Comparison of ENCODE assay signal across 8 cellular contexts in genomic region chr12:12720052-12720451, GRCh38. TPM values are rescaled to one million over a fixed set of nuclear protein-coding genes. Genes with fewer than 3 reads are reported as not detected.
DNase-seq lines count a peak whose midpoint lies in the region; ATAC-seq and TF ChIP-seq lines count a peak whose summit lies in the region.

No MANE protein-coding gene starts in this region.

- no peaks in the 10 kb centered on the region for H3K9me3 ChIP-seq in tibial artery

- TF ChIP-seq CTCF in tibial artery (IDR thresholded peaks at IDR 0.05), result no peak

- H3K4me1 Mint-ChIP-seq in activated naive CD4-positive, alpha-beta T cell treated with anti-CD3 and anti-CD28 coated beads, Interleukin-2, amount 10 ng/mL, durations not matched to agents 7 days and 5 days, result peaks cover 11% of the 10 kb centered on the region
- H3K4me1 Mint-ChIP-seq in activated CD4-positive, alpha-beta memory T cell treated with anti-CD3 and anti-CD28 coated beads, Interleukin-2, amount 10 ng/mL, durations not matched to agents 7 days and 5 days, result peaks cover 12% of the 10 kb centered on the region
- peaks cover 58 to 68% of the 10 kb centered on the region in 2 donors for H3K4me1 Mint-ChIP-seq in immature natural killer cell

- peaks cover 69% of the 10 kb centered on the region for H3K36me3 Mint-ChIP-seq in activated naive CD4-positive, alpha-beta T cell treated with anti-CD3 and anti-CD28 coated beads, Interleukin-2, amount 10 ng/mL, durations not matched to agents 7 days and 5 days
- peaks cover 80% of the 10 kb centered on the region for H3K36me3 Mint-ChIP-seq in activated CD4-positive, alpha-beta memory T cell treated with anti-CD3 and anti-CD28 coated beads, Interleukin-2, amount 10 ng/mL, durations not matched to agents 7 days and 5 days (ENCODE audit: low read depth)
- H3K36me3 Mint-ChIP-seq in immature natural killer cell, result peaks cover 20 to 38% (median 31%) of the 10 kb centered on the region in 3 donors

- peaks cover 14% of the 10 kb centered on the region for H3K27me3 Mint-ChIP-seq in activated naive CD4-positive, alpha-beta T cell treated with anti-CD3 and anti-CD28 coated beads, Interleukin-2, amount 10 ng/mL, durations not matched to agents 7 days and 5 days
- no peaks in the 10 kb centered on the region for H3K27me3 Mint-ChIP-seq in activated CD4-positive, alpha-beta memory T cell treated with anti-CD3 and anti-CD28 coated beads, Interleukin-2, amount 10 ng/mL, durations not matched to agents 7 days and 5 days
- H3K27me3 Mint-ChIP-seq in immature natural killer cell (ENCODE audit: low read depth in 3 of 3), result peaks cover 15 to 40% (median 35%) of the 10 kb centered on the region in 3 donors

- no peak for DNase-seq in activated naive CD4-positive, alpha-beta T cell treated with anti-CD3 and anti-CD28 coated beads, Interleukin-2, amount 10 ng/mL, durations not matched to agents 7 days and 5 days
- DNase-seq in activated naive CD4-positive, alpha-beta T cell treated with Interleukin-2 at 50 U/mL for 16 hours, result no peak
- DNase-seq in activated CD4-positive, alpha-beta memory T cell treated with anti-CD3 and anti-CD28 coated beads, Interleukin-2, amount 10 ng/mL, durations not matched to agents 7 days and 5 days, result no peak
- DNase-seq in immature natural killer cell (no peak), tibial artery (no peak), GF-D8 (lab: John Stamatoyannopoulos, UW) (no peak), NK-92 (lab: John Stamatoyannopoulos, UW; ENCODE audit: unreplicated experiment) (no peak)

- no peaks in the 10 kb centered on the region for H3K9me3 Mint-ChIP-seq in activated naive CD4-positive, alpha-beta T cell treated with anti-CD3 and anti-CD28 coated beads, Interleukin-2, amount 10 ng/mL, durations not matched to agents 7 days and 5 days
- no peaks in the 10 kb centered on the region for H3K9me3 Mint-ChIP-seq in activated CD4-positive, alpha-beta memory T cell treated with anti-CD3 and anti-CD28 coated beads, Interleukin-2, amount 10 ng/mL, durations not matched to agents 7 days and 5 days
- no peaks in the 10 kb centered on the region for H3K9me3 Mint-ChIP-seq in immature natural killer cell

- peak overlapping the region; percentile 97 for H3K27ac Mint-ChIP-seq in activated naive CD4-positive, alpha-beta T cell treated with anti-CD3 and anti-CD28 coated beads, Interleukin-2, amount 10 ng/mL, durations not matched to agents 7 days and 5 days
- H3K27ac Mint-ChIP-seq in activated CD4-positive, alpha-beta memory T cell treated with anti-CD3 and anti-CD28 coated beads, Interleukin-2, amount 10 ng/mL, durations not matched to agents 7 days and 5 days, result peak overlapping the region; percentile 99
- H3K27ac Mint-ChIP-seq in immature natural killer cell, result peak overlapping the region; percentile 77 to 99 (median 95)

- H3K27ac ChIP-seq in tibial artery, result peak overlapping the region; percentile 99 to 100

- peak overlapping the region; percentile 98 for H3K4me3 Mint-ChIP-seq in activated naive CD4-positive, alpha-beta T cell treated with anti-CD3 and anti-CD28 coated beads, Interleukin-2, amount 10 ng/mL, durations not matched to agents 7 days and 5 days
- H3K4me3 Mint-ChIP-seq in activated CD4-positive, alpha-beta memory T cell treated with anti-CD3 and anti-CD28 coated beads, Interleukin-2, amount 10 ng/mL, durations not matched to agents 7 days and 5 days, result peak overlapping the region; percentile 97
- H3K4me3 Mint-ChIP-seq in immature natural killer cell, result peak overlapping the region; percentile 97 to 99 (median 99)

- POLR2A ChIA-PET in activated CD4-positive, alpha-beta memory T cell treated with anti-CD3 and anti-CD28 coated beads, Interleukin-2, amount 10 ng/mL, durations not matched to agents 7 days and 5 days (lab: Charles Lee), result interaction anchor here (0.6 to 20.9 kb wide), 20 partner anchors 4 to 1675 kb away, joined by 3 to 886 read pairs (median 22); partner anchors contain the start of genes BORCS5, CDKN1B, DUSP16 and GPR19

- H3K27me3 ChIP-seq in tibial artery, result no peaks in the 10 kb centered on the region

- H3K4me1 ChIP-seq in tibial artery, result peaks cover 0 to 54% (median 32%) of the 10 kb centered on the region in 4 donors

- H3K4me3 ChIP-seq in tibial artery, result peak overlapping the region; percentile 83 to 99

- ATAC-seq in HG02571 (IDR thresholded peaks at IDR 0.05; ENCODE audit: unreplicated experiment), result no peak

- intact Hi-C loops in tibial artery (cut with DNase I; ENCODE audit: low total_unique reads), result loop anchor here (10.0 kb wide), 1 partner anchor 175 kb away; the partner anchor contains the start of gene GPRC5A

- CTCF ChIA-PET in activated naive CD4-positive, alpha-beta T cell treated with anti-CD3 and anti-CD28 coated beads, Interleukin-2, amount 10 ng/mL, durations not matched to agents 7 days and 5 days (lab: Charles Lee), result interaction anchor here (2.2 kb wide), 1 partner anchor 16 kb away, joined by 9 read pairs; no protein-coding TSS in a partner anchor
- CTCF ChIA-PET in activated CD4-positive, alpha-beta memory T cell treated with anti-CD3 and anti-CD28 coated beads, Interleukin-2, amount 10 ng/mL, durations not matched to agents 7 days and 5 days (lab: Charles Lee), result interaction anchor here (1.5 to 6.9 kb wide), 3 partner anchors 17 to 239 kb away, joined by 5 to 50 read pairs (median 5); no protein-coding TSS in a partner anchor

- peaks cover 26 to 37% (median 31%) of the 10 kb centered on the region in 3 donors for H3K36me3 ChIP-seq in tibial artery

RNA-seq across cellular contexts. Expression of gene CDKN1B, which starts 2.9 kb away (rescaled TPM):
- total RNA-seq in activated CD4-positive, alpha-beta memory T cell treated with anti-CD3 and anti-CD28 coated beads, Interleukin-2, amount 10 ng/mL, durations not matched to agents 7 days and 5 days, result 100 to 1,000 TPM; 164 to 166 TPM
- 10 to 100 TPM in 2 of 3 donors, 1 to 10 TPM in 1; 4.4 to 17.6 (median 17.4) TPM for polyA plus RNA-seq in immature natural killer cell

RNA-seq across cellular contexts. Expression of gene GPR19, which starts 24.1 kb away (rescaled TPM):
- total RNA-seq in activated CD4-positive, alpha-beta memory T cell treated with anti-CD3 and anti-CD28 coated beads, Interleukin-2, amount 10 ng/mL, durations not matched to agents 7 days and 5 days, result 10 to 100 TPM; 18.6 to 20.1 TPM
- under 1 TPM in 2 of 3 donors, not detected in 1; 0.37 to 0.65 TPM for polyA plus RNA-seq in immature natural killer cell
